In genomic region chr17:32349854-32350661, GRCh38 we compare ENCODE assay signal across 1 cellular context.
A peak's percentile ranks its signal among the peaks of the same experiment; 100 is the strongest.
TF ChIP-seq lines count a peak whose summit lies in the region.

ZNF207 (plus strand) TSS chr17:32350157; CDS start chr17:32350286, 129 bp downstream.

TF ChIP-seq in HEK293, 187 proteins besides CTCF, POLR2A, EP300 and RAD21 (continued from another document and continues in another):
- 0 out of 2 replicates have a peak, but pooled peaks have one; percentile 54 for TF ChIP-seq KLF17 (tag by site-specific recombination; IDR thresholded peaks at IDR 0.05)
- peak; percentile 79 for TF ChIP-seq ZNF239 (tag by site-specific recombination; IDR thresholded peaks at IDR 0.05)
- peak; percentile 50; the same call in 1 of the 2 replicates for TF ChIP-seq ZXDB (tag by site-specific recombination; IDR thresholded peaks at IDR 0.05)
- TF ChIP-seq SP7 (tag by site-specific recombination; IDR thresholded peaks at IDR 0.05): peak; percentile 75
- no peak for TF ChIP-seq GLI4 (tag by site-specific recombination; IDR thresholded peaks at IDR 0.05)
- TF ChIP-seq SCRT1 (tag by site-specific recombination; IDR thresholded peaks at IDR 0.05; ENCODE audit: borderline replicate concordance): no peak
- TF ChIP-seq ZNF561 (tag by site-specific recombination; IDR thresholded peaks at IDR 0.05; ENCODE audit: borderline replicate concordance): 0 out of 2 replicates have a peak, but pooled peaks have one; percentile 2
- peak; percentile 26; the same call in 1 of the 2 replicates for TF ChIP-seq ZNF518A (tag by site-specific recombination; conservative IDR thresholded peaks at IDR 0.05; ENCODE audit: low read depth)
- no peak for TF ChIP-seq PBX3 (CRISPR knock-in tag; IDR thresholded peaks at IDR 0.05)
- TF ChIP-seq ZBTB6 (tag by site-specific recombination; IDR thresholded peaks at IDR 0.05): no peak
- no peak for TF ChIP-seq ZNF26 (tag by site-specific recombination; IDR thresholded peaks at IDR 0.05)
- TF ChIP-seq ZNF639 (tag by site-specific recombination; IDR thresholded peaks at IDR 0.05): peak; percentile 80
- no peak for TF ChIP-seq ZNF416 (tag by site-specific recombination; IDR thresholded peaks at IDR 0.05)
- no peak for TF ChIP-seq ZNF596 (tag by site-specific recombination; IDR thresholded peaks at IDR 0.05)
- TF ChIP-seq SP2 (tag by site-specific recombination; IDR thresholded peaks at IDR 0.05): peak; percentile 90
- TF ChIP-seq PRDM2 (tag by site-specific recombination; IDR thresholded peaks at IDR 0.05; ENCODE audit: borderline replicate concordance): no peak
- TF ChIP-seq SP3 (tag by site-specific recombination; IDR thresholded peaks at IDR 0.05): peak; percentile 98
- TF ChIP-seq PATZ1 (tag by site-specific recombination; IDR thresholded peaks at IDR 0.05): peak; percentile 76
- no peak for TF ChIP-seq ZNF585B (tag by site-specific recombination; IDR thresholded peaks at IDR 0.05)
- peak; percentile 86; the same call in 1 of the 2 replicates for TF ChIP-seq KLF16 (tag by site-specific recombination; IDR thresholded peaks at IDR 0.05)
- TF ChIP-seq ZNF623 (tag by site-specific recombination; IDR thresholded peaks at IDR 0.05): peak; percentile 6; the same call in 1 of the 2 replicates
- 0 out of 2 replicates have a peak, but pooled peaks have one; percentile 19 for TF ChIP-seq PRDM4 (tag by site-specific recombination; IDR thresholded peaks at IDR 0.05)
- TF ChIP-seq KLF9 (tag by site-specific recombination; IDR thresholded peaks at IDR 0.05; ENCODE audit: low read depth): peak; percentile 66; the same call in 1 of the 2 replicates
- TF ChIP-seq ZNF768 (tag by site-specific recombination; IDR thresholded peaks at IDR 0.05): no peak; the same call in 1 of the 2 replicates
